ENCODE assay signal across 8 cellular contexts in genomic region chr1:23577056-23577985, GRCh38. TPM values are rescaled to one million over a fixed set of nuclear protein-coding genes. Genes with fewer than 3 reads are reported as not detected.
DNase-seq lines count a peak whose midpoint lies in the region; ATAC-seq and TF ChIP-seq lines count a peak whose summit lies in the region.

No MANE protein-coding gene starts in this region.

- 51 to 57% methylated on average over 11 of the region's 11 CpGs for WGBS in lower leg skin, 2 donors

- H3K27ac ChIP-seq in OCI-LY3 (ENCODE audit: low read length) (peak overlapping the region; percentile 73), caudate nucleus (ENCODE audit: low read depth, low read length) (peak overlapping the region; percentile 80)

- intact Hi-C loops in lower leg skin (cut with DNase I; ENCODE audit: low total_unique reads), result no loop called here

- H3K9me3 ChIP-seq in OCI-LY3 (ENCODE audit: insufficient read depth, low read length), result no peaks in the 10 kb centered on the region

- TF ChIP-seq CTCF in OCI-LY3 (IDR thresholded peaks at IDR 0.05; ENCODE audit: low read depth, low read length) (no peak), lower leg skin (IDR thresholded peaks at IDR 0.05) (no peak)

- H3K36me3 ChIP-seq in OCI-LY3 (replicated peaks; ENCODE audit: low read depth, low read length), result no peaks in the 10 kb centered on the region

- TF ChIP-seq POLR2A in GM18505 (IDR thresholded peaks at IDR 0.05; ENCODE audit: borderline replicate concordance, extremely low read depth, insufficient read depth, insufficient read length) (peak; percentile 59), lower leg skin (IDR thresholded peaks at IDR 0.05) (no peak)

- H3K27me3 ChIP-seq in OCI-LY3 (ENCODE audit: low read depth, low read length), result no peaks in the 10 kb centered on the region

- H3K4me3 ChIP-seq in OCI-LY3 (ENCODE audit: low read length), result peak overlapping the region; percentile 55
- no peak overlapping the region for H3K4me3 ChIP-seq in lower leg skin (ENCODE audit: low read depth, poor library complexity, severe bottlenecking)

- ATAC-seq in GM18505 (IDR thresholded peaks at IDR 0.05; ENCODE audit: unreplicated experiment) (peak; percentile 66), HG02588 (IDR thresholded peaks at IDR 0.05; ENCODE audit: unreplicated experiment) (peak; percentile 94)

- peak overlapping the region; percentile 70; the same call in 1 of the 2 replicates for H2AFZ ChIP-seq in OCI-LY3 (ENCODE audit: low read depth, low read length)

- peaks cover 42% of the 10 kb centered on the region for H3K4me1 ChIP-seq in OCI-LY3 (ENCODE audit: low read length)

- H3K4me2 ChIP-seq in OCI-LY3 (ENCODE audit: low read length), result peak overlapping the region; percentile 87

- H4K20me1 ChIP-seq in OCI-LY3 (ENCODE audit: insufficient read depth, low read length), result no peaks in the 10 kb centered on the region

- DNase-seq in caudate nucleus (lab: John Stamatoyannopoulos, UW) (no peak), myocyte (ENCODE audit: low read depth) (peak; percentile 95), lower leg skin (ENCODE audit: low spot score in 2 of 2) (no peak), foreskin melanocyte (no peak), NCI-H2171 (lab: John Stamatoyannopoulos, UW) (no peak)

- H3K79me2 ChIP-seq in OCI-LY3 (ENCODE audit: low read length), result no peaks in the 10 kb centered on the region

- peak overlapping the region; percentile 34 for H3K9ac ChIP-seq in OCI-LY3 (ENCODE audit: low read length)

RNA-seq across cellular contexts. Expression of gene ID3, which starts 18.0 kb away (rescaled TPM):
- total RNA-seq in myocyte (13.5 and 21.1 TPM in 2 replicates), lower leg skin (100 to 1,000 TPM in 3 of 4 donors, 10 to 100 TPM in 1; 81.2 to 209 (median 122) TPM)
- 43.6 TPM for polyA plus RNA-seq in myocyte (2012)

RNA-seq across cellular contexts. Expression of gene E2F2, which starts 46.3 kb away (rescaled TPM):
- total RNA-seq in myocyte, result 0.13 and 0.16 TPM in 2 replicates
- polyA plus RNA-seq in myocyte (2012), result 0.03 TPM
- total RNA-seq in lower leg skin, result 10 to 100 TPM in 2 of 4 donors, 1 to 10 TPM in 2; 6.0 to 12.1 (median 9.0) TPM
